In genomic region chr17:17732444-17732843, GRCh38 we compare ENCODE assay signal across 19 cellular contexts. TPM values are rescaled to one million over a fixed set of nuclear protein-coding genes. Genes with fewer than 3 reads are reported as not detected.
A peak's percentile ranks its signal among the peaks of the same experiment; 100 is the strongest.
DNase-seq lines count a peak whose midpoint lies in the region; ATAC-seq and TF ChIP-seq lines count a peak whose summit lies in the region.
"Had no signal": no experiment of that assay in that cellular context is flagged by ENCODE, and none has a peak within 500 bp of the region (broad histone marks: within the 10 kb centered on the region; RNA-seq: fewer than 3 reads in every experiment).

No MANE protein-coding gene starts in this region.

- H3K9me3 Mint-ChIP-seq in MCF 10A (ENCODE audit: unreplicated experiment) = no peaks in the 10 kb centered on the region
- H3K9me3 Mint-ChIP-seq: activated naive CD4-positive, alpha-beta T cell treated with anti-CD3 and anti-CD28 coated beads, Interleukin-2, amount 10 ng/mL, durations not matched to agents 7 days and 5 days; activated T-cell treated with anti-CD3 and anti-CD28 coated beads, Interleukin-2, amount 50 U/mL, for 4 hours; memory B cell; naive thymus-derived CD4-positive, alpha-beta T cell had no signal

- H3K27ac Mint-ChIP-seq in MCF 10A (ENCODE audit: low read depth, unreplicated experiment) = peak overlapping the region; percentile 25
- H3K27ac Mint-ChIP-seq: activated naive CD4-positive, alpha-beta T cell treated with anti-CD3 and anti-CD28 coated beads, Interleukin-2, amount 10 ng/mL, durations not matched to agents 7 days and 5 days; memory B cell had no signal

- no peak overlapping the region for H3K4me3 ChIP-seq in SK-N-SH (ENCODE audit: low read depth in 2 of 2, low read length in 1 of 2)
- no peak overlapping the region for H3K4me3 ChIP-seq in mesenchymal stem cell (ENCODE audit: insufficient read depth in 1 of 2, low read depth in 1 of 2, low read length in 2 of 2)

- H3K79me2 ChIP-seq in SK-N-SH (ENCODE audit: insufficient read depth) = peaks cover 85% of the 10 kb centered on the region

- no peak overlapping the region for H4K8ac ChIP-seq in mesenchymal stem cell (ENCODE audit: low read length)

- H4K20me1 ChIP-seq in SK-N-SH (ENCODE audit: insufficient read depth) = peaks cover 75% of the 10 kb centered on the region

- H3K9me2 ChIP-seq in SK-N-SH = no peaks in the 10 kb centered on the region

- H3K18ac ChIP-seq in mesenchymal stem cell (ENCODE audit: low read depth in 1 of 2, low read length in 2 of 2) = no peak overlapping the region

- H2BK12ac ChIP-seq in mesenchymal stem cell (ENCODE audit: low read length in 2 of 2) = no peak overlapping the region

- H3K4me1 ChIP-seq in SK-N-SH (ENCODE audit: control insufficient read depth in 1 of 2, insufficient read depth in 2 of 2, low read depth in 1 of 2, low read length in 1 of 2) = peaks cover 16 to 55% of the 10 kb centered on the region in 2 experiments
- H3K4me1 ChIP-seq in mesenchymal stem cell (ENCODE audit: control insufficient read depth, insufficient read depth, low read depth, low read length) = peaks cover 25% of the 10 kb centered on the region

- H4K91ac ChIP-seq in mesenchymal stem cell (ENCODE audit: low read length) = peak overlapping the region; percentile 23

- CTCF ChIA-PET in SK-N-SH (lab: Yijun Ruan, JAX) (interaction anchor here (1.0 to 1.8 kb wide), 3 partner anchors 9 to 80 kb away, joined by 3 to 7 read pairs (median 3); no protein-coding TSS in a partner anchor), MCF 10A (lab: Yijun Ruan, JAX) (no interaction called here)

- no peaks in the 10 kb centered on the region for H3K27me3 ChIP-seq in SK-N-SH (ENCODE audit: insufficient read depth)
- H3K27me3 ChIP-seq in mesenchymal stem cell (ENCODE audit: control insufficient read depth in 1 of 2, insufficient read depth in 1 of 2, low read length in 2 of 2) = no peaks in the 10 kb centered on the region
- H3K27me3 ChIP-seq: BE2C had no signal

- no peak overlapping the region for H3K4me3 Mint-ChIP-seq in MCF 10A (ENCODE audit: unreplicated experiment)
- H3K4me3 Mint-ChIP-seq: activated naive CD4-positive, alpha-beta T cell treated with anti-CD3 and anti-CD28 coated beads, Interleukin-2, amount 10 ng/mL, durations not matched to agents 7 days and 5 days; activated T-cell treated with anti-CD3 and anti-CD28 coated beads, Interleukin-2, amount 50 U/mL, for 4 hours; memory B cell had no signal

- no peak overlapping the region for H2BK15ac ChIP-seq in mesenchymal stem cell (ENCODE audit: low read depth, poor library complexity, severe bottlenecking)

- TF ChIP-seq RAD21 in SK-N-SH (IDR thresholded peaks at IDR 0.05; ENCODE audit: low read length) = no peak

- no peak overlapping the region for H2BK5ac ChIP-seq in mesenchymal stem cell (ENCODE audit: low read depth, low read length, poor library complexity, severe bottlenecking)

- WGBS in SK-N-SH (ENCODE audit: low lambda C conversion rate) = 90% methylated on average over 4 of the region's 4 CpGs
- WGBS in mesenchymal stem cell = 93% methylated on average over 4 of the region's 4 CpGs

- intact Hi-C loops in MCF 10A (cut with micrococcal nuclease) = no loop called here

- H3K36me3 ChIP-seq in SK-N-SH (replicated peaks in 1 of 2; ENCODE audit: control insufficient read depth in 1 of 2, insufficient read depth in 2 of 2, low read length in 1 of 2) = no peaks in the 10 kb centered on the region
- H3K36me3 ChIP-seq in mesenchymal stem cell (ENCODE audit: control insufficient read depth in 1 of 2, insufficient read depth in 2 of 2, low read depth in 1 of 2, low read length in 2 of 2) = peaks cover 0 to 38% of the 10 kb centered on the region in 2 experiments
- H3K36me3 ChIP-seq: BE2C had no signal

- BruUV-seq in MCF 10A (replicated peaks; lab: Mats Ljungman, UMichigan) = no TSS peak

- no peak overlapping the region for H2BK120ac ChIP-seq in mesenchymal stem cell (ENCODE audit: low read depth, low read length)

- H3K4me2 ChIP-seq in SK-N-SH (peak overlapping the region; percentile 55), mesenchymal stem cell (ENCODE audit: low read length, poor library complexity, severe bottlenecking) (no peak overlapping the region)

- TF ChIP-seq CTCF in SK-N-SH (IDR thresholded peaks at IDR 0.05) = no peak
- no peak for TF ChIP-seq CTCF in MCF 10A (IDR thresholded peaks at IDR 0.05; ENCODE audit: unreplicated experiment)
- TF ChIP-seq CTCF in GM20000 (IDR thresholded peaks at IDR 0.05; ENCODE audit: extremely low read depth, missing control alignments) = no peak

- peaks cover 51% of the 10 kb centered on the region for H3K4me1 Mint-ChIP-seq in MCF 10A (ENCODE audit: insufficient read depth, unreplicated experiment)

- H3K9me3 ChIP-seq in SK-N-SH = no peaks in the 10 kb centered on the region
- H3K9me3 ChIP-seq in mesenchymal stem cell (ENCODE audit: control insufficient read depth, low read length) = no peaks in the 10 kb centered on the region
- H3K9me3 ChIP-seq: BE2C had no signal

- H3K9ac ChIP-seq in SK-N-SH (no peak overlapping the region), mesenchymal stem cell (ENCODE audit: low read length) (no peak overlapping the region)

- POLR2A ChIA-PET in SK-N-SH (lab: Yijun Ruan, JAX) = no interaction called here
- POLR2A ChIA-PET in MCF 10A (lab: Yijun Ruan, JAX) = interaction anchor here (0.8 to 1.1 kb wide), 2 partner anchors 17 to 23 kb away, joined by 3 read pairs; no protein-coding TSS in a partner anchor

- H3K36me3 Mint-ChIP-seq in MCF 10A (ENCODE audit: insufficient read depth, unreplicated experiment) = peaks cover 29% of the 10 kb centered on the region
- H3K36me3 Mint-ChIP-seq: memory B cell; naive thymus-derived CD4-positive, alpha-beta T cell had no signal

- H2AFZ ChIP-seq in SK-N-SH (ENCODE audit: low read depth) = no peak overlapping the region
- H2AFZ ChIP-seq in mesenchymal stem cell (ENCODE audit: low read depth, low read length) = no peak overlapping the region

- no peak overlapping the region for H3K23ac ChIP-seq in mesenchymal stem cell (ENCODE audit: low read length in 2 of 2)

- no peak overlapping the region for H3K14ac ChIP-seq in mesenchymal stem cell (ENCODE audit: low read length in 2 of 2)

- TF ChIP-seq EP300 in SK-N-SH (IDR thresholded peaks at IDR 0.05; ENCODE audit: borderline replicate concordance in 1 of 2, low read depth in 1 of 2, low read length in 1 of 2) = no peak

- peak overlapping the region; percentile 32 for H2AK5ac ChIP-seq in mesenchymal stem cell (ENCODE audit: low read length, severe bottlenecking)

- no peak for ATAC-seq in SK-N-SH treated with all-trans-retinoic acid at 6 μM for 48 hours
- ATAC-seq in GM21390 (IDR thresholded peaks at IDR 0.05; ENCODE audit: unreplicated experiment) = no peak
- ATAC-seq: activated CD4-positive, CD25-positive, alpha-beta regulatory T cell treated with anti-CD3 and anti-CD28 coated beads, Interleukin-2, amount 50 U/mL, for 24 hours; activated T-cell treated with anti-CD3 and anti-CD28 coated beads, Interleukin-2, amount 50 U/mL, for 4 hours; naive thymus-derived CD4-positive, alpha-beta T cell had no signal

- DNase-seq in SK-N-SH (no peak), MCF 10A (ENCODE audit: unreplicated experiment) (no peak), mesenchymal stem cell (no peak), NCI-H345 (lab: John Stamatoyannopoulos, UW) (no peak), GM20000 (ENCODE audit: low spot score) (no peak)
- DNase-seq: activated CD8-positive, alpha-beta memory T cell treated with anti-CD3 and anti-CD28 coated beads for 24 hours; activated naive CD4-positive, alpha-beta T cell treated with anti-CD3 and anti-CD28 coated beads, Interleukin-2, amount 10 ng/mL, durations not matched to agents 7 days and 5 days; activated T-cell treated with anti-CD3 and anti-CD28 coated beads, Interleukin-2, amount 50 U/mL, for 4 hours; BE2C; islet precursor cell; naive thymus-derived CD4-positive, alpha-beta T cell; NCI-H2107; NCI-H510A; stimulated activated CD4-positive, alpha-beta T cell treated with anti-CD3 and anti-CD28 coated beads, Interleukin-4, amount 100 ng/mL, for 24 hours had no signal

- H3K27ac ChIP-seq in SK-N-SH (ENCODE audit: low read depth in 2 of 2, low read length in 1 of 2) (peak overlapping the region; percentile 34 to 62; a peak in 3 of 4 replicates), mesenchymal stem cell (ENCODE audit: low read length, poor library complexity, severe bottlenecking) (no peak overlapping the region), temporal lobe (ENCODE audit: low read depth, low read length) (peak overlapping the region; percentile 54)

- peaks cover 17% of the 10 kb centered on the region for H3F3A ChIP-seq in SK-N-SH (replicated peaks; ENCODE audit: insufficient read depth)

- H3K79me1 ChIP-seq in mesenchymal stem cell (replicated peaks; ENCODE audit: low read length, poor library complexity, severe bottlenecking) = peaks cover 59% of the 10 kb centered on the region

- H3K4ac ChIP-seq in mesenchymal stem cell (ENCODE audit: low read depth in 1 of 2, low read length in 2 of 2) = peak overlapping the region in 1 of 2 experiments; percentile 47

- H3K27me3 Mint-ChIP-seq in MCF 10A (ENCODE audit: insufficient read depth, unreplicated experiment) = no peaks in the 10 kb centered on the region
- H3K27me3 Mint-ChIP-seq: memory B cell; naive thymus-derived CD4-positive, alpha-beta T cell had no signal

TF ChIP-seq in SK-N-SH, 30 proteins besides CTCF, POLR2A, EP300 and RAD21 (continues in another document):
- TF ChIP-seq RFX5 (IDR thresholded peaks at IDR 0.05; ENCODE audit: low read length) (no peak), MAX (IDR thresholded peaks at IDR 0.05; ENCODE audit: low read depth) (no peak), FOSL2 (IDR thresholded peaks at IDR 0.05; ENCODE audit: borderline replicate concordance, low read depth) (no peak), GATA2 (CRISPR knock-in tag; IDR thresholded peaks at IDR 0.05) (no peak)

TF ChIP-seq in SK-N-SH treated with all-trans-retinoic acid at 6 μM for 48 hours, 23 proteins besides CTCF, POLR2A, EP300 and RAD21 (continues in another document):
- TF ChIP-seq CSRNP3 (CRISPR knock-in tag; IDR thresholded peaks at IDR 0.05) (no peak), PPARA (CRISPR knock-in tag; IDR thresholded peaks at IDR 0.05; ENCODE audit: borderline replicate concordance) (no peak)

RNA-seq across cellular contexts. Expression of gene RAI1, which starts 51.2 kb away (rescaled TPM):
- 2.6 and 4.7 TPM in 2 replicates for polyA plus RNA-seq in SK-N-SH (2012; rRNA removed)
- polyA plus RNA-seq in SK-N-SH (2012; cell fraction: cytosol; rRNA removed) = 3.4 and 3.9 TPM in 2 replicates
- 16.7 and 20.0 TPM in 2 replicates for polyA plus RNA-seq in SK-N-SH (2012; cell fraction: nucleus; rRNA removed)
- total RNA-seq in MCF 10A (2022) = 30.4 and 34.6 TPM in 2 replicates
- polyA plus RNA-seq in mesenchymal stem cell (2013, experiment 1 of 2) = 24.1 TPM
- 22.8 TPM for polyA plus RNA-seq in mesenchymal stem cell (2013, experiment 2 of 2)
- total RNA-seq in temporal lobe = 15.5 TPM
